8 cellular contexts compared by ENCODE assay signal in genomic region chr1:33181038-33181861, GRCh38. TPM values are rescaled to one million over a fixed set of nuclear protein-coding genes. Genes with fewer than 3 reads are reported as not detected.
DNase-seq lines count a peak whose midpoint lies in the region; ATAC-seq and TF ChIP-seq lines count a peak whose summit lies in the region.

No MANE protein-coding gene starts in this region.

- H3K27me3 ChIP-seq in MG63 (peaks cover 11% of the 10 kb centered on the region), mononuclear cell (ENCODE audit: insufficient read depth, low read length) (peaks cover 3% of the 10 kb centered on the region), stomach (no peaks in the 10 kb centered on the region)
- no peaks in the 10 kb centered on the region for H3K27me3 ChIP-seq in effector memory CD4-positive, alpha-beta T cell (replicated peaks; ENCODE audit: control insufficient read depth, insufficient read depth, low read length, poor library complexity, severe bottlenecking)

- H3K27ac ChIP-seq in effector memory CD4-positive, alpha-beta T cell (ENCODE audit: insufficient read depth, low read length, poor library complexity, severe bottlenecking) = peak overlapping the region; percentile 55
- H3K27ac ChIP-seq in stomach = peak overlapping the region; percentile 81 to 91 (median 86)

- TF ChIP-seq CTCF in stomach (IDR thresholded peaks at IDR 0.05) = no peak

- DNase-seq in DMS79 (lab: John Stamatoyannopoulos, UW) (peak; percentile 40), MG63 (peak; percentile 58), stomach (peak; percentile 40)
- DNase-seq in activated CD4-positive, CD25-positive, alpha-beta regulatory T cell treated with anti-CD3 and anti-CD28 coated beads, Interleukin-2, amount 50 U/mL, for 72 hours = peak; percentile 56
- DNase-seq in effector memory CD4-positive, alpha-beta T cell = peak in 2 of 3 donors; percentile 15 to 19

- 0 to 1% (median 1%) methylated on average over 43 to 80 of the region's 80 CpGs for WGBS in stomach, 5 donors

- TF ChIP-seq POLR2A in stomach (IDR thresholded peaks at IDR 0.05) = no peak

- peaks cover 10% of the 10 kb centered on the region for H3K4me1 ChIP-seq in effector memory CD4-positive, alpha-beta T cell (ENCODE audit: control insufficient read depth, insufficient read depth, low read length, poor library complexity, severe bottlenecking)
- H3K4me1 ChIP-seq in mononuclear cell (ENCODE audit: insufficient read depth, low read length) (peaks cover 15% of the 10 kb centered on the region), stomach (peaks cover 12 to 29% (median 25%) of the 10 kb centered on the region in 4 donors)

- H3K36me3 ChIP-seq in MG63 = no peaks in the 10 kb centered on the region
- H3K36me3 ChIP-seq in effector memory CD4-positive, alpha-beta T cell (ENCODE audit: control insufficient read depth, insufficient read depth, low read length) = peaks cover 2% of the 10 kb centered on the region
- peaks cover 0 to 21% (median 4%) of the 10 kb centered on the region in 4 donors for H3K36me3 ChIP-seq in stomach

- peak overlapping the region; percentile 67 for H3K4me3 ChIP-seq in MG63
- peak overlapping the region; percentile 85 for H3K4me3 ChIP-seq in effector memory CD4-positive, alpha-beta T cell (ENCODE audit: insufficient read depth, low read depth, low read length, poor library complexity, severe bottlenecking)
- H3K4me3 ChIP-seq in mononuclear cell (ENCODE audit: low read length) = peak overlapping the region; percentile 54
- H3K4me3 ChIP-seq in stomach = peak overlapping the region; percentile 86 to 96 (median 92)

- no peak for TF ChIP-seq EP300 in stomach (IDR thresholded peaks at IDR 0.05)

- intact Hi-C loops in stomach (cut with DNase I; ENCODE audit: low total_unique reads) = no loop called here

- H3K9me3 ChIP-seq in MG63 (no peaks in the 10 kb centered on the region), mononuclear cell (ENCODE audit: low read depth, low read length) (no peaks in the 10 kb centered on the region), stomach (no peaks in the 10 kb centered on the region)
- H3K9me3 ChIP-seq in effector memory CD4-positive, alpha-beta T cell (ENCODE audit: control insufficient read depth, low read length) = no peaks in the 10 kb centered on the region

- ATAC-seq in GM21737 (IDR thresholded peaks at IDR 0.05; ENCODE audit: unreplicated experiment) (peak; percentile 25), HG03095 (IDR thresholded peaks at IDR 0.05; ENCODE audit: unreplicated experiment) (no peak)

RNA-seq across cellular contexts. Expression of gene TRIM62, which starts 0.6 kb away (rescaled TPM):
- 0.82 and 3.2 TPM in 2 replicates for total RNA-seq in MG63 (2014; rRNA removed; shearing (Covaris generic); ENCODE audit: low replicate concordance)
- total RNA-seq in mononuclear cell (9.9 TPM), stomach (10 to 100 TPM in 2 of 5 donors, 1 to 10 TPM in 3; 2.0 to 18.1 (median 4.5) TPM)
- polyA plus RNA-seq in stomach = 1 to 10 TPM in 2 of 3 donors, under 1 TPM in 1; 0.76 to 3.2 (median 3.1) TPM
